In the genomic region with DNA sequence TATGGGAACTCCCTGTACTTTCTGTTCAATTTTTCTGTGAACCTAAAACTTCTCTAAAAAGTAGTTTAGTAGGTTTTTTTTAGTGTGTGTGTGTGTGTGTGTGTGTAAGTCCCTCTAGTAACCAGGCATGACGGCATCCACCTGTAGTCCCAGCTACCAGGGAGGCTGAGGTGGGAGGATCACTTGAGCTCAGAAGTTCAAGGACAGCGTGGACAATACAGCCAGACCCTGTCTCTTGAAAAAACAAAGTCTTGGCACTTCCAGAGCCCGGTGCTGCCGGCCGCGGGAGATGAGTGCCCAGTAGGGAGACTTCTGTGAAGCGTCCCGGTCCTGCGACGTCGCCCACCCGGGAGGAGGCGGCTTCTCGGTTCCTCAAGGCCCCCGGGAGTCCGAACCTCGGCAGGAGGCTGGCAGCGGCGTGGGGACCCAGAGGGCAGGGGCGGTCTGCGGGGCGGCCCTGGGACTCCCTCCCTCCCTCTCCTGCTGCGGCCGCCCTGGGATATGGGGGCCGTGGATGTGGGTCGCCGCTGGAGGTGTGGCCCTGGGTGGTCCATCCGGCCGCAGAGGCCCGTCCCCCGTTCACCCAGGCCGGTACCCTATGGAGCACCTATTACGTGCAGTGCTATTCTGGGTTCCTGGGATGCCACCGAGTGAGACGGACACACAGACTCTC, we compare ENCODE assay signal across 25 cellular contexts.
"Had no signal": no experiment of that assay in that cellular context is flagged by ENCODE, and none has a peak within 500 bp of the region (broad histone marks: within the 10 kb centered on the region; RNA-seq: fewer than 3 reads in every experiment).

No MANE protein-coding gene starts in this region.

- H3K36me3 Mint-ChIP-seq: natural killer cell, neural progenitor cell, type B pancreatic cell had no signal

- H2AFZ ChIP-seq: hepatocyte, neural progenitor cell had no signal

- H3K9me3 ChIP-seq: colonic mucosa, gastroesophageal sphincter, lower lobe of right lung, right atrium auricular region, vagina had no signal

- H3K4me1 Mint-ChIP-seq: immature natural killer cell, natural killer cell had no signal

- H3K27me3 Mint-ChIP-seq: activated naive CD8-positive, alpha-beta T cell treated with anti-CD3 and anti-CD28 coated beads, Interleukin-2, amount 10 ng/mL, durations not matched to agents 7 days and 5 days; stimulated activated naive CD8-positive, alpha-beta T cell treated with anti-CD3 and anti-CD28 coated beads, Interleukin-15, Interleukin-2, amounts not matched to agents 100 ng/mL and 50 ng/mL, for 24 hours had no signal

- H3K4me2 ChIP-seq: hepatocyte, neural progenitor cell had no signal

- H3K4me3 ChIP-seq: colonic mucosa, dorsolateral prefrontal cortex, gastroesophageal sphincter, hepatocyte, lower lobe of right lung, neural progenitor cell, right atrium auricular region, vagina had no signal

- H3K4me3 Mint-ChIP-seq: activated CD4-positive, alpha-beta T cell treated with anti-CD3 and anti-CD28 coated beads for 36 hours; activated naive CD4-positive, alpha-beta T cell treated with anti-CD3 and anti-CD28 coated beads for 36 hours; activated naive CD8-positive, alpha-beta T cell treated with anti-CD3 and anti-CD28 coated beads, Interleukin-2, amount 10 ng/mL, durations not matched to agents 7 days and 5 days; immature natural killer cell; natural killer cell; neural progenitor cell; stimulated activated naive CD8-positive, alpha-beta T cell treated with anti-CD3 and anti-CD28 coated beads, Interleukin-15, Interleukin-2, amounts not matched to agents 100 ng/mL and 50 ng/mL, for 24 hours; type B pancreatic cell had no signal

- DNase-seq: activated CD4-positive, alpha-beta T cell treated with anti-CD3 and anti-CD28 coated beads for 36 hours; activated CD4-positive, alpha-beta T cell treated with anti-CD3 and anti-CD28 coated beads, Interleukin-2, amount 50 U/mL, for 4 hours; activated CD4-positive, CD25-positive, alpha-beta regulatory T cell; activated effector memory CD4-positive, alpha-beta T cell treated with Interleukin-2 at 50 U/mL for 16 hours; activated naive CD4-positive, alpha-beta T cell treated with anti-CD3 and anti-CD28 coated beads for 36 hours; activated naive CD8-positive, alpha-beta T cell treated with anti-CD3 and anti-CD28 coated beads, Interleukin-2, amount 10 ng/mL, durations not matched to agents 7 days and 5 days; activated T-cell treated with anti-CD3 and anti-CD28 coated beads for 4 hours; brain microvascular endothelial cell; colonic mucosa; dorsolateral prefrontal cortex; effector memory CD4-positive, alpha-beta T cell; erythroblast; immature natural killer cell; lower lobe of right lung; mesendoderm; natural killer cell; substantia nigra had no signal

- H3K27me3 ChIP-seq: brain microvascular endothelial cell, colonic mucosa, dorsolateral prefrontal cortex, neural progenitor cell, right atrium auricular region, vagina had no signal

- ATAC-seq: gastroesophageal sphincter, natural killer cell had no signal

- H3K4me1 ChIP-seq: colonic mucosa, gastroesophageal sphincter, lower lobe of right lung, neural progenitor cell, right atrium auricular region, vagina had no signal

- H3K27ac ChIP-seq: brain microvascular endothelial cell, colonic mucosa, gastroesophageal sphincter, hepatocyte, lower lobe of right lung, neural progenitor cell, right atrium auricular region, vagina had no signal

- H3K36me3 ChIP-seq: brain microvascular endothelial cell, colonic mucosa, gastroesophageal sphincter, lower lobe of right lung, neural progenitor cell, right atrium auricular region, vagina had no signal

- H3K27ac Mint-ChIP-seq: activated CD4-positive, alpha-beta T cell treated with anti-CD3 and anti-CD28 coated beads for 36 hours; activated naive CD4-positive, alpha-beta T cell treated with anti-CD3 and anti-CD28 coated beads for 36 hours; activated naive CD8-positive, alpha-beta T cell treated with anti-CD3 and anti-CD28 coated beads, Interleukin-2, amount 10 ng/mL, durations not matched to agents 7 days and 5 days; immature natural killer cell; natural killer cell; neural progenitor cell; stimulated activated naive CD8-positive, alpha-beta T cell treated with anti-CD3 and anti-CD28 coated beads, Interleukin-15, Interleukin-2, amounts not matched to agents 100 ng/mL and 50 ng/mL, for 24 hours; type B pancreatic cell had no signal

- H3K9ac ChIP-seq: neural progenitor cell had no signal

- FAIRE-seq: astrocyte had no signal

- H3K9me3 Mint-ChIP-seq: activated naive CD4-positive, alpha-beta T cell treated with anti-CD3 and anti-CD28 coated beads for 36 hours; activated naive CD8-positive, alpha-beta T cell treated with anti-CD3 and anti-CD28 coated beads, Interleukin-2, amount 10 ng/mL, durations not matched to agents 7 days and 5 days; immature natural killer cell; natural killer cell; neural progenitor cell; stimulated activated naive CD8-positive, alpha-beta T cell treated with anti-CD3 and anti-CD28 coated beads, Interleukin-15, Interleukin-2, amounts not matched to agents 100 ng/mL and 50 ng/mL, for 24 hours; type B pancreatic cell had no signal

- H3K79me2 ChIP-seq: hepatocyte had no signal
